ENCODE assay signal across 1 cellular context in the genomic region with DNA sequence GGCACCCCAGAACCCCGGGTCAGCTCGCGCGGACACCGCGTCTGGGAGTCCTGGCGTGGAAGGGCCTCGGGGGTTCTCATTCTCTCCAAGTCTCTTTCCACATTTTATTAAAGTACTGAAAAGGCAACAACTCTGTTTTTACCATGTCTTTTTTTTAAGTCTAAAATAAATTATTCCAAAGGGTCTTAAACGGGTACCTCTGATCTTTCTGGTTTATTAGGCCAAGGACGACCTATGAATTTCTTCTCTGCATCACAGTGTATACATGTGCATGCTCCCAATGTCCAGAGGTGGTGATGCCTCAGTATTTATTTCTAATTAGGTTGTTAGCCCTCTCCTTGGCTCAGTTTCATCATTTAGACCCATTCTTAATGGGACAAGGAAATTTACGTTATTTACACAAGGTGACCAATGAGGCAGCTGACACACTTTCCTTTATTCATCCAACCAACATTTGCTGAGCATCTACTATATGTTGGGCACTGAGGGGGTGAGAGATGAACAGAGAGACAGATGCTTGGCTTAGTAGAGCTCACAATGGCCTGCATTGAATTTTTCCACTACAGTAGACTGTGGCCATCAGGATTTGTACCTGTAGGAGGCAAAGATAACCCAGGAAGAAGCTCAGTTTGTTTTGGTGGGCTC.
TF ChIP-seq lines count a peak whose summit lies in the region.

No MANE protein-coding gene starts in this region.

TF ChIP-seq in HepG2, 621 proteins besides CTCF, POLR2A, EP300 and RAD21 (continued from another document):
- TF ChIP-seq ZNF598 (CRISPR knock-in tag; IDR thresholded peaks at IDR 0.05; ENCODE audit: borderline replicate concordance): no peak
- TF ChIP-seq, protein P1, sequence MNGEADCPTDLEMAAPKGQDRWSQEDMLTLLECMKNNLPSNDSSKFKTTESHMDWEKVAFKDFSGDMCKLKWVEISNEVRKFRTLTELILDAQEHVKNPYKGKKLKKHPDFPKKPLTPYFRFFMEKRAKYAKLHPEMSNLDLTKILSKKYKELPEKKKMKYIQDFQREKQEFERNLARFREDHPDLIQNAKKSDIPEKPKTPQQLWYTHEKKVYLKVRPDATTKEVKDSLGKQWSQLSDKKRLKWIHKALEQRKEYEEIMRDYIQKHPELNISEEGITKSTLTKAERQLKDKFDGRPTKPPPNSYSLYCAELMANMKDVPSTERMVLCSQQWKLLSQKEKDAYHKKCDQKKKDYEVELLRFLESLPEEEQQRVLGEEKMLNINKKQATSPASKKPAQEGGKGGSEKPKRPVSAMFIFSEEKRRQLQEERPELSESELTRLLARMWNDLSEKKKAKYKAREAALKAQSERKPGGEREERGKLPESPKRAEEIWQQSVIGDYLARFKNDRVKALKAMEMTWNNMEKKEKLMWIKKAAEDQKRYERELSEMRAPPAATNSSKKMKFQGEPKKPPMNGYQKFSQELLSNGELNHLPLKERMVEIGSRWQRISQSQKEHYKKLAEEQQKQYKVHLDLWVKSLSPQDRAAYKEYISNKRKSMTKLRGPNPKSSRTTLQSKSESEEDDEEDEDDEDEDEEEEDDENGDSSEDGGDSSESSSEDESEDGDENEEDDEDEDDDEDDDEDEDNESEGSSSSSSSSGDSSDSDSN (CRISPR knock-in tag; IDR thresholded peaks at IDR 0.05): no peak
- TF ChIP-seq MBNL3 (CRISPR knock-in tag; conservative IDR thresholded peaks at IDR 0.05): no peak
- TF ChIP-seq HMG20A (CRISPR knock-in tag; IDR thresholded peaks at IDR 0.05; ENCODE audit: borderline replicate concordance): no peak
- TF ChIP-seq HOXA3 (CRISPR knock-in tag; IDR thresholded peaks at IDR 0.05): no peak
- TF ChIP-seq ADNP (CRISPR knock-in tag; IDR thresholded peaks at IDR 0.05): no peak
